ENCODE assay signal across 13 cellular contexts in the genomic region with DNA sequence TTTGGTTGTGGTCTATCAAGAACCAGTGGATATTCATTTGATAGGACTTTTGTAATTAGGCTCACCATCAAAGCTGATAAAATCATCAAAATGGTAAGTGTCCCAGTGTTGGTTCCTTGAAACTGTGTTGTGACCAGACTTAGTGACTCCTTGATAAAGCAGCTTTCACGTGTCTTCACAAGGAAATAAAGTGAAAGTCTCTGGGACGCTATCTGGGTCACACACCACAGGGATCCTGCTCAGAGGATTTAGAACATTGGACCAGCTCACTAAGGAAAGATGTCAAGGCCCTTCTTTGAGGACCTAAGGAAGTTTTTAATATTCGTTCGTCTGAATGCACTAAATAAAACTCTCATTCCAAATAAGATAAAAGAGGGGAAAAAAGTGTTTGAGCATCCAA.
A peak's percentile ranks its signal among the peaks of the same experiment; 100 is the strongest.
DNase-seq lines count a peak whose midpoint lies in the region; ATAC-seq, FAIRE-seq and TF ChIP-seq lines count a peak whose summit lies in the region.
"Had no signal": no experiment of that assay in that cellular context is flagged by ENCODE, and none has a peak within 500 bp of the region (broad histone marks: within the 10 kb centered on the region; RNA-seq: fewer than 3 reads in every experiment).

No MANE protein-coding gene starts in this region.

- CTCF ChIA-PET in IMR-90 (lab: Yijun Ruan, JAX), result interaction anchor here (0.6 to 2.5 kb wide), 7 partner anchors 12 to 539 kb away, joined by 3 to 9 read pairs (median 3); no protein-coding TSS in a partner anchor

- POLR2A ChIA-PET in IMR-90 (lab: Charles Lee; ENCODE audit: unreplicated experiment), result interaction anchor here (1.5 kb wide), 1 partner anchor 327 kb away, joined by 3 read pairs; no protein-coding TSS in a partner anchor

- no peak overlapping the region for H3K4ac ChIP-seq in IMR-90 (ENCODE audit: low read depth, low read length)
- H3K4ac ChIP-seq in mesendoderm (ENCODE audit: low read depth, low read length), result no peak overlapping the region

- no peaks in the 10 kb centered on the region for H3K27me3 Mint-ChIP-seq in glutamatergic neuron (ENCODE audit: unreplicated experiment)
- H3K27me3 Mint-ChIP-seq: CD4-positive, alpha-beta memory T cell had no signal

- H3K36me3 Mint-ChIP-seq in glutamatergic neuron (ENCODE audit: unreplicated experiment), result no peaks in the 10 kb centered on the region
- H3K36me3 Mint-ChIP-seq: CD4-positive, alpha-beta memory T cell had no signal

- H2BK5ac ChIP-seq in IMR-90 (ENCODE audit: low read depth, low read length, poor library complexity, severe bottlenecking), result no peak overlapping the region
- H2BK5ac ChIP-seq in mesendoderm (ENCODE audit: low read length), result no peak overlapping the region

- H3K9ac ChIP-seq in BLaER1 treated with 17β-estradiol and CSF1 and Interleukin-3, amounts not matched to agents 10 nM and 100 nM, result 0 out of 22 replicates have a peak overlapping the region, but pooled peaks of 1 of the 11 experiments have one; percentile 9
- no peak overlapping the region for H3K9ac ChIP-seq in IMR-90 (ENCODE audit: low read depth, low read length)
- H3K9ac ChIP-seq in mesendoderm (ENCODE audit: low read length), result no peak overlapping the region

- H3K27ac ChIP-seq in BLaER1 treated with 17β-estradiol and CSF1 and Interleukin-3, amounts not matched to agents 10 nM and 100 nM, result peak overlapping the region in 1 of 11 experiments; percentile 7; a peak in 1 of 22 replicates
- H3K27ac ChIP-seq in IMR-90 (ENCODE audit: insufficient read depth, low read length), result no peak overlapping the region
- no peak overlapping the region for H3K27ac ChIP-seq in mesendoderm (ENCODE audit: low read depth, low read length)
- H3K27ac ChIP-seq: Peyer's patch had no signal

- peaks cover 39 to 62% (median 55%) of the 10 kb centered on the region in 10 experiments for H3K4me1 ChIP-seq in BLaER1 treated with 17β-estradiol and CSF1 and Interleukin-3, amounts not matched to agents 10 nM and 100 nM
- H3K4me1 ChIP-seq in IMR-90 (ENCODE audit: control insufficient read depth, insufficient read depth, low read length) (peaks cover 2% of the 10 kb centered on the region; the same call in 1 of the 2 replicates), mesendoderm (ENCODE audit: control insufficient read depth, low read depth, low read length) (peaks cover 2% of the 10 kb centered on the region)

- H3K18ac ChIP-seq in IMR-90 (ENCODE audit: low read depth, low read length) (no peak overlapping the region), mesendoderm (ENCODE audit: low read length) (no peak overlapping the region)

- no peak overlapping the region for H4K91ac ChIP-seq in IMR-90 (ENCODE audit: insufficient read depth, low read depth, low read length)

- H3K4me2 ChIP-seq in BLaER1 treated with 17β-estradiol and CSF1 and Interleukin-3, amounts not matched to agents 10 nM and 100 nM, result peak overlapping the region in 7 of 11 experiments; percentile 2 to 86 (median 40); a peak in 11 of 22 replicates
- H3K4me2 ChIP-seq in IMR-90 (ENCODE audit: low read depth, low read length), result no peak overlapping the region
- no peak overlapping the region for H3K4me2 ChIP-seq in mesendoderm (ENCODE audit: low read length)

- peaks cover 0 to 3% (median 2%) of the 10 kb centered on the region in 11 experiments; a peak in 11 of 22 replicates for H3K9me3 ChIP-seq in BLaER1 treated with 17β-estradiol and CSF1 and Interleukin-3, amounts not matched to agents 10 nM and 100 nM (replicated peaks in 1 of 11)
- H3K9me3 ChIP-seq in IMR-90 (ENCODE audit: control insufficient read depth, insufficient read depth, low read length), result no peaks in the 10 kb centered on the region
- H3K9me3 ChIP-seq: Peyer's patch had no signal

- H3K79me1 ChIP-seq in IMR-90 (ENCODE audit: low read depth in 1 of 2, low read length in 2 of 2), result no peaks in the 10 kb centered on the region
- H3K79me1 ChIP-seq in mesendoderm (ENCODE audit: low read length), result no peaks in the 10 kb centered on the region

- FAIRE-seq in GM19239 (lab: Jason Lieb, UNC), result no peak
- FAIRE-seq: HTR-8/SVneo had no signal

- TF ChIP-seq CTCF in IMR-90 (conservative IDR thresholded peaks at IDR 0.05; ENCODE audit: low read depth, low read length) (no peak), glutamatergic neuron (IDR thresholded peaks at IDR 0.05; ENCODE audit: partially characterized antibody, unreplicated experiment) (no peak)

- no peak overlapping the region for H3K56ac ChIP-seq in IMR-90 (ENCODE audit: extremely low read depth, insufficient read depth, low read length)
- H3K56ac ChIP-seq in mesendoderm (ENCODE audit: low read length), result no peak overlapping the region

- no peaks in the 10 kb centered on the region for H3K36me3 ChIP-seq in BLaER1 treated with 17β-estradiol and CSF1 and Interleukin-3, amounts not matched to agents 10 nM and 100 nM
- H3K36me3 ChIP-seq in IMR-90 (ENCODE audit: control insufficient read depth, insufficient read depth, low read length), result no peaks in the 10 kb centered on the region
- no peaks in the 10 kb centered on the region for H3K36me3 ChIP-seq in mesendoderm (ENCODE audit: control insufficient read depth, insufficient read depth, low read length)
- H3K36me3 ChIP-seq: Peyer's patch had no signal

- H3K14ac ChIP-seq in IMR-90 (replicated peaks; ENCODE audit: low read depth, low read length), result no peak overlapping the region

- TF ChIP-seq POLR2A in IMR-90 (IDR thresholded peaks at IDR 0.05; ENCODE audit: low read depth, low read length), result no peak

- H2AFZ ChIP-seq in IMR-90 (replicated peaks; ENCODE audit: low read length, poor library complexity), result no peak overlapping the region

- no peaks in the 10 kb centered on the region for H3K9me3 Mint-ChIP-seq in glutamatergic neuron (ENCODE audit: unreplicated experiment)

- no CpG with 5 or more reads among the region's 4 CpGs for WGBS in IMR-90 (ENCODE audit: extremely low coverage in 2 of 2, insufficient read length in 1 of 2), 2 experiments
- no CpG with 5 or more reads among the region's 4 CpGs for WGBS in mesendoderm (ENCODE audit: extremely low coverage, insufficient coverage, low lambda C conversion rate)

- H2BK15ac ChIP-seq in IMR-90 (ENCODE audit: low read depth, low read length) (no peak overlapping the region), mesendoderm (replicated peaks; ENCODE audit: low read depth) (peak overlapping the region; percentile 45)

- H3K4me3 ChIP-seq in BLaER1 treated with 17β-estradiol and CSF1 and Interleukin-3, amounts not matched to agents 10 nM and 100 nM, result no peak overlapping the region
- H3K4me3 ChIP-seq in IMR-90 (ENCODE audit: insufficient read depth, low read depth, low read length) (no peak overlapping the region), mesendoderm (ENCODE audit: low read length) (no peak overlapping the region)
- H3K4me3 ChIP-seq: Peyer's patch had no signal

- intact Hi-C loops in IMR-90 (cut with micrococcal nuclease), result no loop called here

- dilution Hi-C loops in IMR-90 (cut with HindIII; ENCODE audit: low sequenced_read_pairs, unreplicated experiment), result no loop called here

- no peaks in the 10 kb centered on the region for H4K20me1 ChIP-seq in BLaER1 treated with 17β-estradiol and CSF1 and Interleukin-3, amounts not matched to agents 10 nM and 100 nM
- no peaks in the 10 kb centered on the region for H4K20me1 ChIP-seq in IMR-90 (ENCODE audit: insufficient read depth, low read length)

- ATAC-seq in IMR-90 (ENCODE audit: low read depth), result no peak
- ATAC-seq in HG03280 (IDR thresholded peaks at IDR 0.05; ENCODE audit: unreplicated experiment), result no peak

- H2BK120ac ChIP-seq in IMR-90 (ENCODE audit: low read depth, low read length) (no peak overlapping the region), mesendoderm (ENCODE audit: low read depth, low read length) (no peak overlapping the region)

- H4K8ac ChIP-seq in IMR-90 (ENCODE audit: low read depth in 2 of 2, low read length in 2 of 2), result no peak overlapping the region
- H4K8ac ChIP-seq in mesendoderm (ENCODE audit: low read depth, low read length), result no peak overlapping the region

- H3K27ac Mint-ChIP-seq in glutamatergic neuron (ENCODE audit: unreplicated experiment), result no peak overlapping the region

- BruUV-seq in IMR-90 (replicated peaks; lab: Mats Ljungman, UMichigan), result no TSS peak

- no peak for DNase-seq in IMR-90
- DNase-seq in RPMI7951 (ENCODE audit: low read depth), result peak; percentile 10
- peak; percentile 68 for DNase-seq in mesendoderm
- no peak for DNase-seq in HT-29 (ENCODE audit: low spot score)
- DNase-seq in GM19239 (ENCODE audit: insufficient read length, low spot score), result no peak
- no peak for DNase-seq in glutamatergic neuron
- DNase-seq: NCI-H748 treated with DMSO at 0.1 percent for 48 hours, SHP77 treated with DMSO at 0.1 percent for 48 hours had no signal

- in situ Hi-C loops in IMR-90 (cut with MboI; ENCODE audit: low sequenced_read_pairs), result no loop called here

- H4K5ac ChIP-seq in IMR-90 (ENCODE audit: low read depth, low read length) (no peak overlapping the region; the same call in 1 of the 2 replicates), mesendoderm (ENCODE audit: low read length) (no peak overlapping the region)

- H2AK5ac ChIP-seq in IMR-90 (ENCODE audit: low read depth, low read length), result peak overlapping the region; percentile 56; the same call in 1 of the 2 replicates
- H2AK5ac ChIP-seq in mesendoderm (ENCODE audit: low read length), result no peak overlapping the region

- TF ChIP-seq RAD21 in IMR-90 (IDR thresholded peaks at IDR 0.05; ENCODE audit: low read length), result no peak

- H3K4me3 Mint-ChIP-seq in glutamatergic neuron (ENCODE audit: unreplicated experiment), result no peak overlapping the region

- no peaks in the 10 kb centered on the region for H3K27me3 ChIP-seq in BLaER1 treated with 17β-estradiol and CSF1 and Interleukin-3, amounts not matched to agents 10 nM and 100 nM
- H3K27me3 ChIP-seq in IMR-90 (ENCODE audit: control insufficient read depth, insufficient read depth, low read length) (no peaks in the 10 kb centered on the region), mesendoderm (ENCODE audit: insufficient read depth, low read length, poor library complexity) (no peaks in the 10 kb centered on the region)
- H3K27me3 ChIP-seq: Peyer's patch had no signal

- no peaks in the 10 kb centered on the region for H3K9me1 ChIP-seq in IMR-90 (ENCODE audit: insufficient read depth, low read length)

- no peaks in the 10 kb centered on the region for H3K79me2 ChIP-seq in mesendoderm (ENCODE audit: control insufficient read depth, insufficient read depth, low read length)

- no peaks in the 10 kb centered on the region for H3K4me1 Mint-ChIP-seq in glutamatergic neuron (ENCODE audit: low read depth, unreplicated experiment)

- H3K23ac ChIP-seq in IMR-90 (ENCODE audit: low read depth, low read length) (no peak overlapping the region), mesendoderm (ENCODE audit: low read length) (no peak overlapping the region)

- H2BK20ac ChIP-seq in IMR-90 (ENCODE audit: low read depth, low read length), result peak overlapping the region; percentile 55; the same call in 1 of the 2 replicates

- no peak overlapping the region for H2AK9ac ChIP-seq in IMR-90 (replicated peaks; ENCODE audit: low read depth, low read length, poor library complexity)

TF ChIP-seq in IMR-90, 13 proteins besides CTCF, POLR2A, EP300 and RAD21 (continues in another document):
- TF ChIP-seq MXI1 (IDR thresholded peaks at IDR 0.05; ENCODE audit: borderline replicate concordance, low read depth, low read length) (no peak), MAFK (IDR thresholded peaks at IDR 0.05; ENCODE audit: low read depth, low read length) (no peak), RCOR1 (IDR thresholded peaks at IDR 0.05; ENCODE audit: insufficient replicate concordance, low read length) (no peak), CEBPB (IDR thresholded peaks at IDR 0.05; ENCODE audit: low read depth, low read length) (no peak)

Comparison
In these comparisons a context has a peak if more than half of its experiments do, and no peak if none do; other contexts are left out.
1. H3K4me2 ChIP-seq: peak in BLaER1 treated with 17β-estradiol and CSF1 and Interleukin-3, amounts not matched to agents 10 nM and 100 nM (7 of 11); none in IMR-90 (single experiment) and mesendoderm (single experiment).
2. DNase-seq: peak in RPMI7951 (single experiment) and mesendoderm (single experiment); none in IMR-90 (single experiment), HT-29 (single experiment), GM19239 (single experiment) and glutamatergic neuron (single experiment).